5 cellular contexts compared by ENCODE assay signal in the genomic region with DNA sequence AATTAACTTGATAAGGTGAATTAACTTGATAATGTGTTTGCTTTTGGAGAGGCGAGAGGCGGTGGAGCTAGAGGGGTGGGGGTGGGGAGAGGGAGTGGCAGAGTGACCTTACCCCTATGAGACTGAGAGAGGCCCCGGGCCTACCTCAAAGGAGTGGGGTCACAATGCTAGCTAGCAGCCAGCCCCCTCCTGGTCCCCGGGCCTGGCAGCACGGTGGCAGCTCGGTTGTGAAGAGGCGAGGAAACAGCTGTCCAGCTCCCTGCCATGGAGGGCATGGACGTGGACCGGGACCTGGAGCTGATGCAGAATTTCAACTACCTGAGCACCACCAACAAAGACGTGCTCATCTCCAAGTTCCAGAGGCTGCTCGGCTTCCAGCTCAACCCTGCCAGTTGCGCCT.
"Had no signal": no experiment of that assay in that cellular context is flagged by ENCODE, and none has a peak within 500 bp of the region (broad histone marks: within the 10 kb centered on the region; RNA-seq: fewer than 3 reads in every experiment).

No MANE protein-coding gene starts in this region.

- H3K4me3 ChIP-seq: K562 had no signal

- DNase-seq: IMR-90, KBM-7 had no signal

- H3K27ac ChIP-seq: HL-60 had no signal

- ATAC-seq: HepG2, K562 had no signal
